18 cellular contexts compared by ENCODE assay signal in genomic region chr15:52428297-52428696, GRCh38.
DNase-seq lines count a peak whose midpoint lies in the region; FAIRE-seq and TF ChIP-seq lines count a peak whose summit lies in the region.
"Had no signal": no experiment of that assay in that cellular context is flagged by ENCODE, and none has a peak within 500 bp of the region (broad histone marks: within the 10 kb centered on the region; RNA-seq: fewer than 3 reads in every experiment).

No MANE protein-coding gene starts in this region.

- no peak overlapping the region for H3K4me2 ChIP-seq in mesenchymal stem cell (ENCODE audit: low read length, poor library complexity, severe bottlenecking)

- no peak overlapping the region for H3K14ac ChIP-seq in mesenchymal stem cell (ENCODE audit: low read length in 2 of 2)

- H2BK120ac ChIP-seq in mesenchymal stem cell (ENCODE audit: low read depth, low read length) = no peak overlapping the region

- no peak overlapping the region for H3K4ac ChIP-seq in mesenchymal stem cell (ENCODE audit: low read depth in 1 of 2, low read length in 2 of 2)

- no peak overlapping the region for H3K27ac ChIP-seq in mesenchymal stem cell (ENCODE audit: low read length, poor library complexity, severe bottlenecking)
- peak overlapping the region; percentile 62 for H3K27ac ChIP-seq in skeletal muscle tissue (ENCODE audit: low read depth, low read length)
- H3K27ac ChIP-seq: BLaER1 had no signal

- H3K9me3 ChIP-seq in mesenchymal stem cell (ENCODE audit: control insufficient read depth, low read length) (no peaks in the 10 kb centered on the region), skeletal muscle tissue (ENCODE audit: control insufficient read depth in 3 of 3, low read length in 3 of 3) (no peaks in the 10 kb centered on the region)
- H3K9me3 ChIP-seq: BLaER1, HAP-1 had no signal

- H3K36me3 ChIP-seq in mesenchymal stem cell (ENCODE audit: control insufficient read depth in 1 of 2, insufficient read depth in 2 of 2, low read depth in 1 of 2, low read length in 2 of 2) (peaks cover 0 to 23% of the 10 kb centered on the region in 2 experiments), skeletal muscle tissue (ENCODE audit: control insufficient read depth in 3 of 3, insufficient read depth in 3 of 3, low read length in 3 of 3) (no peaks in the 10 kb centered on the region)
- H3K36me3 ChIP-seq: HAP-1 had no signal

- H2AFZ ChIP-seq in mesenchymal stem cell (ENCODE audit: low read depth, low read length) = no peak overlapping the region

- H3K18ac ChIP-seq in mesenchymal stem cell (ENCODE audit: low read depth in 1 of 2, low read length in 2 of 2) = no peak overlapping the region

- DNase-seq in NCI-H226 (peak; percentile 81), fibroblast of mammary gland (ENCODE audit: low read depth) (peak; percentile 32), mesenchymal stem cell (no peak), activated T-cell treated with anti-CD3 and anti-CD28 coated beads for 4 hours (no peak), middle frontal gyrus (ENCODE audit: extremely low spot score, low spot score) (no peak), D721Med (ENCODE audit: insufficient read length, low spot score) (no peak), NCI-H1436 (lab: John Stamatoyannopoulos, UW) (no peak)
- DNase-seq: CD8-positive, alpha-beta memory T cell; NCI-H146; NCI-H2081 treated with DMSO at 0.1 percent for 48 hours; NCI-H2227 treated with DMSO at 0.1 percent for 48 hours; NCI-H526 treated with DMSO at 0.1 percent for 48 hours; RPMI8226 had no signal

- H4K8ac ChIP-seq in mesenchymal stem cell (ENCODE audit: low read length) = no peak overlapping the region

- H2BK15ac ChIP-seq in mesenchymal stem cell (ENCODE audit: low read depth, poor library complexity, severe bottlenecking) = no peak overlapping the region

- H3K4me3 ChIP-seq in fibroblast of mammary gland (ENCODE audit: control insufficient read depth, low read depth, low read length) (no peak overlapping the region), mesenchymal stem cell (ENCODE audit: insufficient read depth in 1 of 2, low read depth in 1 of 2, low read length in 2 of 2) (peak overlapping the region in 1 of 2 experiments; percentile 13), skeletal muscle tissue (ENCODE audit: low read length in 3 of 3) (no peak overlapping the region)
- H3K4me3 ChIP-seq: BLaER1, HAP-1, K562 had no signal

- TF ChIP-seq CTCF in fibroblast of mammary gland (conservative IDR thresholded peaks at IDR 0.05; ENCODE audit: control insufficient read depth, insufficient read depth, low read depth, low read length) (no peak), D721Med (IDR thresholded peaks at IDR 0.05; ENCODE audit: insufficient read depth, missing control alignments) (no peak)

- no peak overlapping the region for H4K91ac ChIP-seq in mesenchymal stem cell (ENCODE audit: low read length)

- 94% methylated on average over 3 of the region's 4 CpGs for WGBS in mesenchymal stem cell

- no peak overlapping the region for H2AK5ac ChIP-seq in mesenchymal stem cell (ENCODE audit: low read length, severe bottlenecking)

- H3K27me3 ChIP-seq in mesenchymal stem cell (ENCODE audit: control insufficient read depth in 1 of 2, insufficient read depth in 1 of 2, low read length in 2 of 2) = no peaks in the 10 kb centered on the region
- no peaks in the 10 kb centered on the region for H3K27me3 ChIP-seq in skeletal muscle tissue (ENCODE audit: control insufficient read depth in 3 of 3, insufficient read depth in 3 of 3, low read length in 3 of 3)
- H3K27me3 ChIP-seq: BLaER1 had no signal

- no peak overlapping the region for H3K23ac ChIP-seq in mesenchymal stem cell (ENCODE audit: low read length in 2 of 2)

- no peak overlapping the region for H2BK12ac ChIP-seq in mesenchymal stem cell (ENCODE audit: low read length in 2 of 2)

- H3K9ac ChIP-seq in mesenchymal stem cell (ENCODE audit: low read length) = peak overlapping the region; percentile 72
- no peak overlapping the region for H3K9ac ChIP-seq in skeletal muscle tissue (ENCODE audit: low read depth in 1 of 3, low read length in 3 of 3)
- H3K9ac ChIP-seq: BLaER1 had no signal

- H2BK5ac ChIP-seq in mesenchymal stem cell (ENCODE audit: low read depth, low read length, poor library complexity, severe bottlenecking) = no peak overlapping the region

- peaks cover 9% of the 10 kb centered on the region for H3K79me1 ChIP-seq in mesenchymal stem cell (replicated peaks; ENCODE audit: low read length, poor library complexity, severe bottlenecking)

- FAIRE-seq in D721Med (lab: Jason Lieb, UNC) = no peak
- FAIRE-seq: HTR-8/SVneo had no signal

- H3K4me1 ChIP-seq in mesenchymal stem cell (ENCODE audit: control insufficient read depth, insufficient read depth, low read depth, low read length) (peaks cover 3% of the 10 kb centered on the region), skeletal muscle tissue (ENCODE audit: control insufficient read depth in 3 of 3, insufficient read depth in 3 of 3, low read length in 3 of 3) (peaks cover 2 to 10% (median 7%) of the 10 kb centered on the region in 3 donors)
- H3K4me1 ChIP-seq: HAP-1 had no signal

Comparison
In these comparisons a context has a peak if more than half of its experiments do, and no peak if none do; other contexts are left out.
1. DNase-seq: peak in NCI-H226 (single experiment) and fibroblast of mammary gland (single experiment); none in mesenchymal stem cell (single experiment), activated T-cell treated with anti-CD3 and anti-CD28 coated beads for 4 hours (single experiment), middle frontal gyrus (single experiment), D721Med (single experiment) and NCI-H1436 (single experiment).